Comparison of ENCODE assay signal across 1 cellular context in genomic region chr6:154510144-154510905, GRCh38.
TF ChIP-seq lines count a peak whose summit lies in the region.

TSS of gene CNKSR3 (minus strand) at chr6:154510685. CDS start at chr6:154510114, 571 bp downstream.

TF ChIP-seq in HepG2, 621 proteins besides CTCF, POLR2A, EP300 and RAD21 (continued from another document and continues in another):
- TF ChIP-seq AHDC1 (CRISPR knock-in tag; IDR thresholded peaks at IDR 0.05; ENCODE audit: borderline replicate concordance) (0 out of 2 replicates have a peak, but pooled peaks have one; percentile 9), ZBTB40 (IDR thresholded peaks at IDR 0.05) (no peak), ZBTB40 (CRISPR knock-in tag; IDR thresholded peaks at IDR 0.05) (peak; percentile 57; the same call in 1 of the 2 replicates), ZNF337 (CRISPR knock-in tag; IDR thresholded peaks at IDR 0.05; ENCODE audit: borderline replicate concordance, low read depth) (no peak; the same call in 1 of the 2 replicates), ZNF335 (CRISPR knock-in tag; IDR thresholded peaks at IDR 0.05) (no peak), ZNF121 (CRISPR knock-in tag; IDR thresholded peaks at IDR 0.05) (no peak), ZFX (CRISPR knock-in tag; IDR thresholded peaks at IDR 0.05; ENCODE audit: low read depth) (peak; percentile 50), ZNF614 (CRISPR knock-in tag; IDR thresholded peaks at IDR 0.05; ENCODE audit: borderline replicate concordance) (peak; percentile 63; the same call in 1 of the 2 replicates), ISL2 (CRISPR knock-in tag; IDR thresholded peaks at IDR 0.05) (peak; percentile 64), ASH2L (IDR thresholded peaks at IDR 0.05; ENCODE audit: insufficient read length, low read depth, low read length) (peak; percentile 32), ZNF10 (CRISPR knock-in tag; IDR thresholded peaks at IDR 0.05; ENCODE audit: borderline replicate concordance, low read depth) (no peak), TOPORS (CRISPR knock-in tag; IDR thresholded peaks at IDR 0.05) (no peak), BORCS8-MEF2B (CRISPR knock-in tag; IDR thresholded peaks at IDR 0.05) (peak; percentile 86), ZSCAN9 (CRISPR knock-in tag; IDR thresholded peaks at IDR 0.05; ENCODE audit: borderline replicate concordance) (peak; percentile 85), DMAP1 (CRISPR knock-in tag; IDR thresholded peaks at IDR 0.05) (peak; percentile 80), ZMYM2 (CRISPR knock-in tag; IDR thresholded peaks at IDR 0.05) (no peak), THRA (CRISPR knock-in tag; IDR thresholded peaks at IDR 0.05; ENCODE audit: borderline replicate concordance) (peak; percentile 67), ZNF484 (CRISPR knock-in tag; IDR thresholded peaks at IDR 0.05; ENCODE audit: borderline replicate concordance, low read depth) (peak; percentile 22; the same call in 1 of the 2 replicates), HHEX (CRISPR knock-in tag; IDR thresholded peaks at IDR 0.05) (no peak), ZNF383 (CRISPR knock-in tag; IDR thresholded peaks at IDR 0.05; ENCODE audit: borderline replicate concordance) (peak; percentile 64; the same call in 1 of the 2 replicates), PHF20 (CRISPR knock-in tag; IDR thresholded peaks at IDR 0.05) (peak; percentile 22; the same call in 1 of the 2 replicates)
- TF ChIP-seq, protein P1, sequence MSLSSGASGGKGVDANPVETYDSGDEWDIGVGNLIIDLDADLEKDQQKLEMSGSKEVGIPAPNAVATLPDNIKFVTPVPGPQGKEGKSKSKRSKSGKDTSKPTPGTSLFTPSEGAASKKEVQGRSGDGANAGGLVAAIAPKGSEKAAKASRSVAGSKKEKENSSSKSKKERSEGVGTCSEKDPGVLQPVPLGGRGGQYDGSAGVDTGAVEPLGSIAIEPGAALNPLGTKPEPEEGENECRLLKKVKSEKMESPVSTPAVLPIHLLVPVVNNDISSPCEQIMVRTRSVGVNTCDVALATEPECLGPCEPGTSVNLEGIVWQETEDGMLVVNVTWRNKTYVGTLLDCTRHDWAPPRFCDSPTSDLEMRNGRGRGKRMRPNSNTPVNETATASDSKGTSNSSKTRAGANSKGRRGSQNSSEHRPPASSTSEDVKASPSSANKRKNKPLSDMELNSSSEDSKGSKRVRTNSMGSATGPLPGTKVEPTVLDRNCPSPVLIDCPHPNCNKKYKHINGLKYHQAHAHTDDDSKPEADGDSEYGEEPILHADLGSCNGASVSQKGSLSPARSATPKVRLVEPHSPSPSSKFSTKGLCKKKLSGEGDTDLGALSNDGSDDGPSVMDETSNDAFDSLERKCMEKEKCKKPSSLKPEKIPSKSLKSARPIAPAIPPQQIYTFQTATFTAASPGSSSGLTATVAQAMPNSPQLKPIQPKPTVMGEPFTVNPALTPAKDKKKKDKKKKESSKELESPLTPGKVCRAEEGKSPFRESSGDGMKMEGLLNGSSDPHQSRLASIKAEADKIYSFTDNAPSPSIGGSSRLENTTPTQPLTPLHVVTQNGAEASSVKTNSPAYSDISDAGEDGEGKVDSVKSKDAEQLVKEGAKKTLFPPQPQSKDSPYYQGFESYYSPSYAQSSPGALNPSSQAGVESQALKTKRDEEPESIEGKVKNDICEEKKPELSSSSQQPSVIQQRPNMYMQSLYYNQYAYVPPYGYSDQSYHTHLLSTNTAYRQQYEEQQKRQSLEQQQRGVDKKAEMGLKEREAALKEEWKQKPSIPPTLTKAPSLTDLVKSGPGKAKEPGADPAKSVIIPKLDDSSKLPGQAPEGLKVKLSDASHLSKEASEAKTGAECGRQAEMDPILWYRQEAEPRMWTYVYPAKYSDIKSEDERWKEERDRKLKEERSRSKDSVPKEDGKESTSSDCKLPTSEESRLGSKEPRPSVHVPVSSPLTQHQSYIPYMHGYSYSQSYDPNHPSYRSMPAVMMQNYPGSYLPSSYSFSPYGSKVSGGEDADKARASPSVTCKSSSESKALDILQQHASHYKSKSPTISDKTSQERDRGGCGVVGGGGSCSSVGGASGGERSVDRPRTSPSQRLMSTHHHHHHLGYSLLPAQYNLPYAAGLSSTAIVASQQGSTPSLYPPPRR (CRISPR knock-in tag; IDR thresholded peaks at IDR 0.05; ENCODE audit: borderline replicate concordance), result no peak; the same call in 1 of the 2 replicates
- TF ChIP-seq, protein P2, sequence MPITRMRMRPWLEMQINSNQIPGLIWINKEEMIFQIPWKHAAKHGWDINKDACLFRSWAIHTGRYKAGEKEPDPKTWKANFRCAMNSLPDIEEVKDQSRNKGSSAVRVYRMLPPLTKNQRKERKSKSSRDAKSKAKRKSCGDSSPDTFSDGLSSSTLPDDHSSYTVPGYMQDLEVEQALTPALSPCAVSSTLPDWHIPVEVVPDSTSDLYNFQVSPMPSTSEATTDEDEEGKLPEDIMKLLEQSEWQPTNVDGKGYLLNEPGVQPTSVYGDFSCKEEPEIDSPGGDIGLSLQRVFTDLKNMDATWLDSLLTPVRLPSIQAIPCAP (CRISPR knock-in tag; IDR thresholded peaks at IDR 0.05; ENCODE audit: low read depth), result peak; percentile 52; the same call in 1 of the 2 replicates
- TF ChIP-seq, protein P3, sequence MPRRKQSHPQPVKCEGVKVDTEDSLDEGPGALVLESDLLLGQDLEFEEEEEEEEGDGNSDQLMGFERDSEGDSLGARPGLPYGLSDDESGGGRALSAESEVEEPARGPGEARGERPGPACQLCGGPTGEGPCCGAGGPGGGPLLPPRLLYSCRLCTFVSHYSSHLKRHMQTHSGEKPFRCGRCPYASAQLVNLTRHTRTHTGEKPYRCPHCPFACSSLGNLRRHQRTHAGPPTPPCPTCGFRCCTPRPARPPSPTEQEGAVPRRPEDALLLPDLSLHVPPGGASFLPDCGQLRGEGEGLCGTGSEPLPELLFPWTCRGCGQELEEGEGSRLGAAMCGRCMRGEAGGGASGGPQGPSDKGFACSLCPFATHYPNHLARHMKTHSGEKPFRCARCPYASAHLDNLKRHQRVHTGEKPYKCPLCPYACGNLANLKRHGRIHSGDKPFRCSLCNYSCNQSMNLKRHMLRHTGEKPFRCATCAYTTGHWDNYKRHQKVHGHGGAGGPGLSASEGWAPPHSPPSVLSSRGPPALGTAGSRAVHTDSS (CRISPR knock-in tag; conservative IDR thresholded peaks at IDR 0.05), result no peak
- TF ChIP-seq, protein P4, sequence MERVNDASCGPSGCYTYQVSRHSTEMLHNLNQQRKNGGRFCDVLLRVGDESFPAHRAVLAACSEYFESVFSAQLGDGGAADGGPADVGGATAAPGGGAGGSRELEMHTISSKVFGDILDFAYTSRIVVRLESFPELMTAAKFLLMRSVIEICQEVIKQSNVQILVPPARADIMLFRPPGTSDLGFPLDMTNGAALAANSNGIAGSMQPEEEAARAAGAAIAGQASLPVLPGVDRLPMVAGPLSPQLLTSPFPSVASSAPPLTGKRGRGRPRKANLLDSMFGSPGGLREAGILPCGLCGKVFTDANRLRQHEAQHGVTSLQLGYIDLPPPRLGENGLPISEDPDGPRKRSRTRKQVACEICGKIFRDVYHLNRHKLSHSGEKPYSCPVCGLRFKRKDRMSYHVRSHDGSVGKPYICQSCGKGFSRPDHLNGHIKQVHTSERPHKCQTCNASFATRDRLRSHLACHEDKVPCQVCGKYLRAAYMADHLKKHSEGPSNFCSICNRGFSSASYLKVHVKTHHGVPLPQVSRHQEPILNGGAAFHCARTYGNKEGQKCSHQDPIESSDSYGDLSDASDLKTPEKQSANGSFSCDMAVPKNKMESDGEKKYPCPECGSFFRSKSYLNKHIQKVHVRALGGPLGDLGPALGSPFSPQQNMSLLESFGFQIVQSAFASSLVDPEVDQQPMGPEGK (CRISPR knock-in tag; IDR thresholded peaks at IDR 0.05), result peak; percentile 84
